ENCODE assay signal across 8 cellular contexts in genomic region chr19:4051175-4052101, GRCh38. TPM values are rescaled to one million over a fixed set of nuclear protein-coding genes. Genes with fewer than 3 reads are reported as not detected.
A peak's percentile ranks its signal among the peaks of the same experiment; 100 is the strongest.
DNase-seq lines count a peak whose midpoint lies in the region; ATAC-seq and TF ChIP-seq lines count a peak whose summit lies in the region.

No MANE protein-coding gene starts in this region.

- in situ Hi-C loops in GM23248 (cut with MboI), result no loop called here

- H3K9ac ChIP-seq in GM23248 (peak overlapping the region; percentile 61), skeletal muscle tissue (ENCODE audit: low read depth in 1 of 3, low read length in 3 of 3) (peak overlapping the region in 1 of 3 donors; percentile 57)

- H3K9me3 ChIP-seq in GM23248 (ENCODE audit: low read depth), result no peaks in the 10 kb centered on the region
- no peaks in the 10 kb centered on the region for H3K9me3 ChIP-seq in skeletal muscle tissue (ENCODE audit: control insufficient read depth in 3 of 3, low read length in 3 of 3)

- H3K4me3 ChIP-seq in GM23248 (peak overlapping the region; percentile 35), fibroblast of mammary gland (ENCODE audit: control insufficient read depth, low read depth, low read length) (no peak overlapping the region), skeletal muscle tissue (ENCODE audit: low read length in 3 of 3) (no peak overlapping the region)

- no peak for TF ChIP-seq CTCF in fibroblast of mammary gland (conservative IDR thresholded peaks at IDR 0.05; ENCODE audit: control insufficient read depth, insufficient read depth, low read depth, low read length)

- H3K79me2 ChIP-seq in GM23248 (ENCODE audit: insufficient read depth), result peaks cover 97% of the 10 kb centered on the region

- peak overlapping the region; percentile 82 for H3K27ac ChIP-seq in GM23248
- peak overlapping the region; percentile 60 for H3K27ac ChIP-seq in skeletal muscle tissue (ENCODE audit: low read depth, low read length)

- H3K9me2 ChIP-seq in GM23248 (ENCODE audit: insufficient read depth), result no peaks in the 10 kb centered on the region

- H3K27me3 ChIP-seq in GM23248 (replicated peaks; ENCODE audit: insufficient read depth) (no peaks in the 10 kb centered on the region), skeletal muscle tissue (ENCODE audit: control insufficient read depth in 3 of 3, insufficient read depth in 3 of 3, low read length in 3 of 3) (no peaks in the 10 kb centered on the region)

- H3K36me3 ChIP-seq in GM23248 (ENCODE audit: low read depth), result peaks cover 10% of the 10 kb centered on the region
- H3K36me3 ChIP-seq in skeletal muscle tissue (ENCODE audit: control insufficient read depth in 3 of 3, insufficient read depth in 3 of 3, low read length in 3 of 3), result peaks cover 20 to 27% (median 25%) of the 10 kb centered on the region in 3 donors

- peaks cover 29% of the 10 kb centered on the region for H3F3A ChIP-seq in GM23248 (ENCODE audit: insufficient read depth)

- WGBS in GM23248 (ENCODE audit: low coverage in 1 of 2, low lambda C conversion rate in 2 of 2, missing lambda C conversion rate in 2 of 2), 2 experiments, result 47 to 55% methylated on average over 12 to 15 of the region's 15 CpGs

- H2AFZ ChIP-seq in GM23248, result no peak overlapping the region

- ATAC-seq in GM18909 (IDR thresholded peaks at IDR 0.05; ENCODE audit: poor library complexity, unreplicated experiment) (no peak), HG03196 (IDR thresholded peaks at IDR 0.05; ENCODE audit: unreplicated experiment) (no peak)

- H3K4me1 ChIP-seq in GM23248 (ENCODE audit: insufficient read depth) (peaks cover 17% of the 10 kb centered on the region), skeletal muscle tissue (ENCODE audit: control insufficient read depth in 3 of 3, insufficient read depth in 3 of 3, low read length in 3 of 3) (peaks cover 24 to 47% (median 36%) of the 10 kb centered on the region in 3 donors)

- peak overlapping the region; percentile 55 for H3K4me2 ChIP-seq in GM23248 (ENCODE audit: unreplicated experiment)

- H4K20me1 ChIP-seq in GM23248 (ENCODE audit: insufficient read depth), result peaks cover 18% of the 10 kb centered on the region; the same call in 1 of the 2 replicates

- peak; percentile 94 for DNase-seq in GM23248
- peak; percentile 93 for DNase-seq in SIG-M5 treated with dmso at 0.1 percent for 504 hours (lab: John Stamatoyannopoulos, UW; ENCODE audit: unreplicated experiment)
- peak; percentile 81 for DNase-seq in fibroblast of mammary gland (ENCODE audit: low read depth)
- no peak for DNase-seq in UCSD-AML1 (lab: John Stamatoyannopoulos, UW; ENCODE audit: unreplicated experiment)
- no peak for DNase-seq in SHP77 treated with DMSO at 0.1 percent for 48 hours (lab: John Stamatoyannopoulos, UW)

RNA-seq across cellular contexts. Expression of gene ZBTB7A, which starts 15.3 kb away (rescaled TPM):
- 33.6 and 41.3 TPM in 2 replicates for total RNA-seq in GM23248 (2014; rRNA removed; shearing (Covaris generic))
- 17.8 and 20.6 TPM in 2 replicates for polyA plus RNA-seq in GM23248 (2016; fragmentation: Nextera tagmentation; extraction: Ambion mirVana)
- 4.2 TPM for total RNA-seq in skeletal muscle tissue

RNA-seq across cellular contexts. Expression of gene PIAS4, which starts 43.9 kb away (rescaled TPM):
- 16.8 and 21.0 TPM in 2 replicates for total RNA-seq in GM23248 (2014; rRNA removed; shearing (Covaris generic))
- 6.9 and 9.1 TPM in 2 replicates for polyA plus RNA-seq in GM23248 (2016; fragmentation: Nextera tagmentation; extraction: Ambion mirVana)
- 19.3 TPM for total RNA-seq in skeletal muscle tissue

Comparison
In these comparisons a context has a peak if more than half of its experiments do, and no peak if none do; other contexts are left out.
1. DNase-seq: peak in GM23248 (single experiment), SIG-M5 treated with dmso at 0.1 percent for 504 hours (single experiment) and fibroblast of mammary gland (single experiment); none in UCSD-AML1 (single experiment) and SHP77 treated with DMSO at 0.1 percent for 48 hours (single experiment).